In the genomic region with DNA sequence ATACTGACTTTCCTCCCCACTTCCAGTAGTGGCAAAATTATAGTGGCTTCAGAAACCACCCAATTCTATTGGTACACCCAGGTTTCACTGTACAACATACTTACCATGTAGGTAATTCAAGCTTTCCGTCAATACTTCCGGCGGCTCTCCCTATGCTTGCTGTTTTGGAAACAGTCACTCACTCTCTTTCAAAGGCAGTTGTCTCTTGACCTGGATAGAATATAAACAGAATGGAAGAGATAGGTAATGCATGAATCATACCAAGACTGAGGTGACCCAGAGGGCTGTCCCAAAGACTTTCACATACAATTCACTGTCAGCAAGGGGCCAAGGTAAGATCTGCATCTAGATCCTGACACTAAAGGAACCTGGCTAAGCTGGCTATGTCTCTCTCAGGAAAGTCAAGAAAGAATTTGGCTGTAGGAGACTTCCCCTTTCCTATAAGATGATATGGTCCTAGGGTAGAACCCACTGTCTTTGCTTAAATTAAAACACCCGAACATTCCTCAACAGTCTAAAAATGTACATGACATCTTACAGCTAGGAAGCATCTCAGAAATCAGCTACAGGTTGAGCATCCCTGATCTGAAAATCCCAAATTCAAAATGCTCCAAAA, we compare ENCODE assay signal across 23 cellular contexts. TPM values are rescaled to one million over a fixed set of nuclear protein-coding genes. Genes with fewer than 3 reads are reported as not detected.
A peak's percentile ranks its signal among the peaks of the same experiment; 100 is the strongest.
DNase-seq lines count a peak whose midpoint lies in the region; ATAC-seq lines count a peak whose summit lies in the region.
"Had no signal": no experiment of that assay in that cellular context is flagged by ENCODE, and none has a peak within 500 bp of the region (broad histone marks: within the 10 kb centered on the region; RNA-seq: fewer than 3 reads in every experiment).

No MANE protein-coding gene starts in this region.

- peak overlapping the region; percentile 79 for H3K27ac Mint-ChIP-seq in activated T-cell treated with anti-CD3 and anti-CD28 coated beads, Interleukin-2, amount 50 U/mL, for 24 hours
- H3K27ac Mint-ChIP-seq: activated CD8-positive, alpha-beta memory T cell treated with anti-CD3 and anti-CD28 coated beads, Interleukin-2, amount 10 ng/mL, durations not matched to agents 7 days and 5 days; stimulated activated naive B cell treated with anti-CD40 and anti-IgM and Interleukin-4, amounts not matched to agents 10 μg/mL and 1 μg/mL and 100 μg/mL, for 72 hours had no signal

- ATAC-seq in GM18517 (IDR thresholded peaks at IDR 0.05; ENCODE audit: unreplicated experiment) (no peak), left colon (no peak)
- ATAC-seq: activated CD8-positive, alpha-beta memory T cell treated with anti-CD3 and anti-CD28 coated beads, Interleukin-2, amount 10 ng/mL, durations not matched to agents 7 days and 5 days; naive thymus-derived CD4-positive, alpha-beta T cell; stimulated activated naive B cell treated with anti-CD40 and anti-IgM and Interleukin-4, amounts not matched to agents 10 μg/mL and 1 μg/mL and 100 μg/mL, for 72 hours had no signal

- H3K27ac ChIP-seq in mesendoderm (ENCODE audit: low read depth, low read length) = no peak overlapping the region
- H3K27ac ChIP-seq: HL-60, SK-N-MC, skin epidermis had no signal

- no peak overlapping the region for H2BK15ac ChIP-seq in mesendoderm (replicated peaks; ENCODE audit: low read depth)

- no peak overlapping the region for H3K56ac ChIP-seq in mesendoderm (ENCODE audit: low read length)

- no peak overlapping the region for H3K4me3 ChIP-seq in mesendoderm (ENCODE audit: low read length)
- H3K4me3 ChIP-seq: SK-N-MC, skin epidermis had no signal

- H3K36me3 Mint-ChIP-seq in activated T-cell treated with anti-CD3 and anti-CD28 coated beads, Interleukin-2, amount 50 U/mL, for 24 hours (ENCODE audit: low read depth) = peaks cover 46% of the 10 kb centered on the region

- peaks cover 17% of the 10 kb centered on the region for H3K79me1 ChIP-seq in mesendoderm (ENCODE audit: low read length)

- no peaks in the 10 kb centered on the region for H3K9me3 Mint-ChIP-seq in activated T-cell treated with anti-CD3 and anti-CD28 coated beads, Interleukin-2, amount 50 U/mL, for 24 hours
- H3K9me3 Mint-ChIP-seq: naive thymus-derived CD4-positive, alpha-beta T cell; stimulated activated naive B cell treated with anti-CD40 and anti-IgM and Interleukin-4, amounts not matched to agents 10 μg/mL and 1 μg/mL and 100 μg/mL, for 72 hours had no signal

- H3K27me3 Mint-ChIP-seq in activated T-cell treated with anti-CD3 and anti-CD28 coated beads, Interleukin-2, amount 50 U/mL, for 24 hours = no peaks in the 10 kb centered on the region
- H3K27me3 Mint-ChIP-seq: activated CD8-positive, alpha-beta memory T cell treated with anti-CD3 and anti-CD28 coated beads, Interleukin-2, amount 10 ng/mL, durations not matched to agents 7 days and 5 days; naive thymus-derived CD4-positive, alpha-beta T cell; stimulated activated naive B cell treated with anti-CD40 and anti-IgM and Interleukin-4, amounts not matched to agents 10 μg/mL and 1 μg/mL and 100 μg/mL, for 72 hours had no signal

- H2AK5ac ChIP-seq in mesendoderm (ENCODE audit: low read length) = no peak overlapping the region

- H3K4me3 Mint-ChIP-seq in activated T-cell treated with anti-CD3 and anti-CD28 coated beads, Interleukin-2, amount 50 U/mL, for 24 hours = no peak overlapping the region
- H3K4me3 Mint-ChIP-seq: activated CD8-positive, alpha-beta memory T cell treated with anti-CD3 and anti-CD28 coated beads, Interleukin-2, amount 10 ng/mL, durations not matched to agents 7 days and 5 days; naive thymus-derived CD4-positive, alpha-beta T cell; stimulated activated naive B cell treated with anti-CD40 and anti-IgM and Interleukin-4, amounts not matched to agents 10 μg/mL and 1 μg/mL and 100 μg/mL, for 72 hours had no signal

- no peak overlapping the region for H3K23ac ChIP-seq in mesendoderm (ENCODE audit: low read length)

- H3K18ac ChIP-seq in mesendoderm (ENCODE audit: low read length) = no peak overlapping the region

- H3K4me1 ChIP-seq in mesendoderm (ENCODE audit: control insufficient read depth, low read depth, low read length) = no peaks in the 10 kb centered on the region

- intact Hi-C loops in left colon (cut with DNase I, micrococcal nuclease) = no loop called here

- DNase-seq in activated T-cell treated with anti-CD3 and anti-CD28 coated beads, Interleukin-2, amount 50 U/mL, for 24 hours = no peak
- DNase-seq in activated T-cell treated with anti-CD3 and anti-CD28 coated beads, Interleukin-2, amount 50 U/mL, for 1 hour = no peak
- DNase-seq in M059J (ENCODE audit: low read depth) (peak; percentile 34), mesendoderm (peak; percentile 67), left colon (no peak)
- peak; percentile 38 to 45 for DNase-seq in activated T-cell treated with anti-CD3 and anti-CD28 coated beads, Interleukin-2, amount 50 U/mL, for 48 hours
- DNase-seq in NK-92 treated with Interleukin-12 subunit alpha and Interleukin-12 subunit beta, amount 100 ng/mL, for 24 hours (lab: John Stamatoyannopoulos, UW) = no peak
- DNase-seq: ACHN; activated CD8-positive, alpha-beta memory T cell treated with anti-CD3 and anti-CD28 coated beads, Interleukin-2, amount 10 ng/mL, durations not matched to agents 7 days and 5 days; amniotic stem cell; caudate nucleus; DND-41; effector CD8-positive, alpha-beta T cell; head of caudate nucleus; mammary epithelial cell; naive thymus-derived CD4-positive, alpha-beta T cell; NCI-H2029; NCI-H526 treated with DMSO at 0.1 percent for 48 hours; stimulated activated naive B cell treated with anti-CD40 and anti-IgM and Interleukin-4, amounts not matched to agents 10 μg/mL and 1 μg/mL and 100 μg/mL, for 72 hours had no signal

- H3K4me1 Mint-ChIP-seq in activated T-cell treated with anti-CD3 and anti-CD28 coated beads, Interleukin-2, amount 50 U/mL, for 24 hours (ENCODE audit: low read depth) = peaks cover 68% of the 10 kb centered on the region

- H4K8ac ChIP-seq in mesendoderm (ENCODE audit: low read depth, low read length) = no peak overlapping the region

- WGBS in mesendoderm (ENCODE audit: extremely low coverage, insufficient coverage, low lambda C conversion rate) = no CpG with 5 or more reads among the region's 4 CpGs

- H2BK120ac ChIP-seq in mesendoderm (ENCODE audit: low read depth, low read length) = no peak overlapping the region

- peaks cover 35% of the 10 kb centered on the region for H3K79me2 ChIP-seq in mesendoderm (ENCODE audit: control insufficient read depth, insufficient read depth, low read length)

- H4K5ac ChIP-seq in mesendoderm (ENCODE audit: low read length) = no peak overlapping the region

- no peak overlapping the region for H3K4ac ChIP-seq in mesendoderm (ENCODE audit: low read depth, low read length)

- no peak overlapping the region for H3K9ac ChIP-seq in mesendoderm (ENCODE audit: low read length)

- no peak overlapping the region for H2BK5ac ChIP-seq in mesendoderm (ENCODE audit: low read length)

- H3K4me2 ChIP-seq in mesendoderm (ENCODE audit: low read length) = no peak overlapping the region

- H3K27me3 ChIP-seq in mesendoderm (ENCODE audit: insufficient read depth, low read length, poor library complexity) = no peaks in the 10 kb centered on the region

- peaks cover 2% of the 10 kb centered on the region for H3K36me3 ChIP-seq in mesendoderm (ENCODE audit: control insufficient read depth, insufficient read depth, low read length)

RNA-seq across cellular contexts. Expression of a gene that starts 59.6 kb away (rescaled TPM):
- total RNA-seq in M059J (2014; rRNA removed; shearing (Covaris generic)) = 24.2 and 33.9 TPM in 2 replicates
- polyA plus RNA-seq in mesendoderm (2013, experiment 1 of 2) = 55.0 TPM
- polyA plus RNA-seq in mesendoderm (2013, experiment 2 of 2) = 55.3 TPM
- 10 to 100 TPM; 43.7 to 57.8 TPM for total RNA-seq in left colon

Comparison
In these comparisons a context has a peak if more than half of its experiments do, and no peak if none do; other contexts are left out.
1. DNase-seq: peak in M059J (single experiment), activated T-cell treated with anti-CD3 and anti-CD28 coated beads, Interleukin-2, amount 50 U/mL, for 48 hours (2 of 2) and mesendoderm (single experiment); none in activated T-cell treated with anti-CD3 and anti-CD28 coated beads, Interleukin-2, amount 50 U/mL, for 24 hours (single experiment), activated T-cell treated with anti-CD3 and anti-CD28 coated beads, Interleukin-2, amount 50 U/mL, for 1 hour (single experiment), NK-92 treated with Interleukin-12 subunit alpha and Interleukin-12 subunit beta, amount 100 ng/mL, for 24 hours (single experiment) and left colon (0 of 2).